ENCODE assay signal across 8 cellular contexts in the genomic region with DNA sequence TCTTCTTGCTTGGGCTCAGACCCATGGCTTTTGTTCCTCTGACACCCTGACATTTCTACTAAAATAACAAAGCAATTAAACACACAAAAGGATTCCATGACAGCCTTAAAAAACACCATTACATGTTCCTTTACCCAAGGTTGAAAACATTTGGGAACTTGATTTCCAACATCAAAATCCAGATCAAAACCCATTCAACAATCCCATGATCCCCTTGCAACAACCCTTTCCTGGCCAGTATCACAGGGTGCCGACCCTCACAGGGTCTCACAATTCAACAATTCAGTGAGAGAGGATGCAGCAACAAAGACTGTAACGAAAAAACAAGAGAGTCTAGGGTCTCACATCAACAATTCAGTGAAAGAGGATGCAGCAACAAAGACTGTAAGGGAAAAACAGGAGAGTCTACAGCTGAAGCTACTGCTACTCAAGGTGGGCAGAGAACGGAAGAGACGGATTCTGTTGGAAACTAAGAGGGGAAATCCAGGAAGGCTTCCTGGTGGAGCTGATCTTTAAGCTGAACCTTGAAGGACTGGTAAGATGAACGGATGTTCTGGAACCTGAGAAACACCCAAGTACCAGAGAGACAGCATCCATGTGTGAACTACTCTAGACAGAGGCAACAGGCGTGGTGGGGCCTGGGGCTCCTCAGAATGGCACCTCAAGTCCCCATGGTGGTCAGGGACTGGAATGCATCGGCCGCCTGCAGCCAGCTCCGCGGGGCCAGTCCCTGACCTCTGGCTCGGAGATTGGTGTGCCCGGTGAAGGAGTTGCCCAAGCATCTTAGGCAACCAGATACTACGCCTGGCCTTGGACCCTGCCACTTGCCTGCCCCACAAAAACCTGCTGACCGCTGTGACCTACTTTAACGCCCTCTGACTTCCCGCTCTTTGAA. TPM values are rescaled to one million over a fixed set of nuclear protein-coding genes. Genes with fewer than 3 reads are reported as not detected.
DNase-seq lines count a peak whose midpoint lies in the region; ATAC-seq and TF ChIP-seq lines count a peak whose summit lies in the region.

No MANE protein-coding gene starts in this region.

- intact Hi-C loops in Right ventricle myocardium inferior (cut with DNase I) (loop anchor here (1.0 to 10.0 kb wide), 5 partner anchors 20 to 933 kb away; no protein-coding TSS in a partner anchor), sciatic nerve (cut with DNase I) (loop anchor here (5.0 kb wide), 1 partner anchor 568 kb away; no protein-coding TSS in a partner anchor)

- no peaks in the 10 kb centered on the region for H3K27me3 ChIP-seq in cardiac muscle cell

- no peaks in the 10 kb centered on the region for H3K27me3 Mint-ChIP-seq in T-helper 17 cell

- peak overlapping the region; percentile 90 for H3K4me3 Mint-ChIP-seq in T-helper 17 cell

- DNase-seq in cardiac muscle cell (ENCODE audit: low read depth in 1 of 2, low spot score in 1 of 2) (no peak), Right ventricle myocardium inferior (ENCODE audit: missing footprints) (no peak), T-helper 17 cell (no peak), fibroblast of villous mesenchyme (ENCODE audit: low read depth) (no peak), sciatic nerve (ENCODE audit: low spot score) (no peak), NCI-H146 (lab: John Stamatoyannopoulos, UW) (no peak), GM03348 (ENCODE audit: low spot score) (no peak), NCI-H1092 (lab: John Stamatoyannopoulos, UW) (no peak)

- no peaks in the 10 kb centered on the region for H3K36me3 ChIP-seq in cardiac muscle cell

- peaks cover 31% of the 10 kb centered on the region for H3K4me1 ChIP-seq in cardiac muscle cell (ENCODE audit: low read depth)

- H3K27ac Mint-ChIP-seq in T-helper 17 cell = peak overlapping the region; percentile 99

- no peaks in the 10 kb centered on the region for H3K9me3 ChIP-seq in cardiac muscle cell (ENCODE audit: low read depth)
- no peaks in the 10 kb centered on the region for H3K9me3 ChIP-seq in T-helper 17 cell (ENCODE audit: control insufficient read depth, low read length, poor library complexity, severe bottlenecking)

- peaks cover 56% of the 10 kb centered on the region for H3K4me1 Mint-ChIP-seq in T-helper 17 cell

- ATAC-seq in Right ventricle myocardium inferior = no peak
- ATAC-seq in T-helper 17 cell = peak; percentile 5
- ATAC-seq in sciatic nerve = peak; percentile 0

- H3K4me3 ChIP-seq in cardiac muscle cell (no peak overlapping the region), fibroblast of villous mesenchyme (ENCODE audit: low read depth, low read length) (peak overlapping the region; percentile 25)

- TF ChIP-seq CTCF in cardiac muscle cell (IDR thresholded peaks at IDR 0.05; ENCODE audit: low read depth, low read length) (no peak), fibroblast of villous mesenchyme (IDR thresholded peaks at IDR 0.05; ENCODE audit: insufficient read depth, low read depth, low read length) (no peak)

- H3K27ac ChIP-seq in cardiac muscle cell = peak overlapping the region; percentile 98

- H3K36me3 Mint-ChIP-seq in T-helper 17 cell (ENCODE audit: low read depth) = no peaks in the 10 kb centered on the region

RNA-seq across cellular contexts. Expression of a gene that starts 22.7 kb away (rescaled TPM):
- total RNA-seq in cardiac muscle cell (822 and 1,327 TPM in 2 replicates), Right ventricle myocardium inferior (46.6 TPM), T-helper 17 cell (100 to 1,000 TPM; 217 to 257 TPM), fibroblast of villous mesenchyme (24.2 and 44.5 TPM in 2 replicates), sciatic nerve (434 TPM)
- polyA plus RNA-seq in cardiac muscle cell = 219 and 454 TPM in 2 replicates
